Comparison of ENCODE assay signal across 2 cellular contexts in genomic region chr20:13236360-13236759, GRCh38. TPM values are rescaled to one million over a fixed set of nuclear protein-coding genes. Genes with fewer than 3 reads are reported as not detected.
"Had no signal": no experiment of that assay in that cellular context is flagged by ENCODE, and none has a peak within 500 bp of the region (broad histone marks: within the 10 kb centered on the region; RNA-seq: fewer than 3 reads in every experiment).

No MANE protein-coding gene starts in this region.

RNA-seq across cellular contexts. Expression of gene ISM1, which starts 15.3 kb away (rescaled TPM):
- total RNA-seq: natural killer cell treated with Interleukin-12 subunit alpha and Interleukin-12 subunit beta and Interleukin-15 and Interleukin-18, amount 100 ng/mL, for 72 hours had no signal
- polyA plus RNA-seq: neural cell had no signal
